ENCODE assay signal across 1 cellular context in genomic region chr11:12410006-12410728, GRCh38.
TF ChIP-seq lines count a peak whose summit lies in the region.

No MANE protein-coding gene starts in this region.

TF ChIP-seq in K562, 482 proteins besides CTCF, POLR2A, EP300 and RAD21 (continued from another document):
- TF ChIP-seq, protein P1, sequence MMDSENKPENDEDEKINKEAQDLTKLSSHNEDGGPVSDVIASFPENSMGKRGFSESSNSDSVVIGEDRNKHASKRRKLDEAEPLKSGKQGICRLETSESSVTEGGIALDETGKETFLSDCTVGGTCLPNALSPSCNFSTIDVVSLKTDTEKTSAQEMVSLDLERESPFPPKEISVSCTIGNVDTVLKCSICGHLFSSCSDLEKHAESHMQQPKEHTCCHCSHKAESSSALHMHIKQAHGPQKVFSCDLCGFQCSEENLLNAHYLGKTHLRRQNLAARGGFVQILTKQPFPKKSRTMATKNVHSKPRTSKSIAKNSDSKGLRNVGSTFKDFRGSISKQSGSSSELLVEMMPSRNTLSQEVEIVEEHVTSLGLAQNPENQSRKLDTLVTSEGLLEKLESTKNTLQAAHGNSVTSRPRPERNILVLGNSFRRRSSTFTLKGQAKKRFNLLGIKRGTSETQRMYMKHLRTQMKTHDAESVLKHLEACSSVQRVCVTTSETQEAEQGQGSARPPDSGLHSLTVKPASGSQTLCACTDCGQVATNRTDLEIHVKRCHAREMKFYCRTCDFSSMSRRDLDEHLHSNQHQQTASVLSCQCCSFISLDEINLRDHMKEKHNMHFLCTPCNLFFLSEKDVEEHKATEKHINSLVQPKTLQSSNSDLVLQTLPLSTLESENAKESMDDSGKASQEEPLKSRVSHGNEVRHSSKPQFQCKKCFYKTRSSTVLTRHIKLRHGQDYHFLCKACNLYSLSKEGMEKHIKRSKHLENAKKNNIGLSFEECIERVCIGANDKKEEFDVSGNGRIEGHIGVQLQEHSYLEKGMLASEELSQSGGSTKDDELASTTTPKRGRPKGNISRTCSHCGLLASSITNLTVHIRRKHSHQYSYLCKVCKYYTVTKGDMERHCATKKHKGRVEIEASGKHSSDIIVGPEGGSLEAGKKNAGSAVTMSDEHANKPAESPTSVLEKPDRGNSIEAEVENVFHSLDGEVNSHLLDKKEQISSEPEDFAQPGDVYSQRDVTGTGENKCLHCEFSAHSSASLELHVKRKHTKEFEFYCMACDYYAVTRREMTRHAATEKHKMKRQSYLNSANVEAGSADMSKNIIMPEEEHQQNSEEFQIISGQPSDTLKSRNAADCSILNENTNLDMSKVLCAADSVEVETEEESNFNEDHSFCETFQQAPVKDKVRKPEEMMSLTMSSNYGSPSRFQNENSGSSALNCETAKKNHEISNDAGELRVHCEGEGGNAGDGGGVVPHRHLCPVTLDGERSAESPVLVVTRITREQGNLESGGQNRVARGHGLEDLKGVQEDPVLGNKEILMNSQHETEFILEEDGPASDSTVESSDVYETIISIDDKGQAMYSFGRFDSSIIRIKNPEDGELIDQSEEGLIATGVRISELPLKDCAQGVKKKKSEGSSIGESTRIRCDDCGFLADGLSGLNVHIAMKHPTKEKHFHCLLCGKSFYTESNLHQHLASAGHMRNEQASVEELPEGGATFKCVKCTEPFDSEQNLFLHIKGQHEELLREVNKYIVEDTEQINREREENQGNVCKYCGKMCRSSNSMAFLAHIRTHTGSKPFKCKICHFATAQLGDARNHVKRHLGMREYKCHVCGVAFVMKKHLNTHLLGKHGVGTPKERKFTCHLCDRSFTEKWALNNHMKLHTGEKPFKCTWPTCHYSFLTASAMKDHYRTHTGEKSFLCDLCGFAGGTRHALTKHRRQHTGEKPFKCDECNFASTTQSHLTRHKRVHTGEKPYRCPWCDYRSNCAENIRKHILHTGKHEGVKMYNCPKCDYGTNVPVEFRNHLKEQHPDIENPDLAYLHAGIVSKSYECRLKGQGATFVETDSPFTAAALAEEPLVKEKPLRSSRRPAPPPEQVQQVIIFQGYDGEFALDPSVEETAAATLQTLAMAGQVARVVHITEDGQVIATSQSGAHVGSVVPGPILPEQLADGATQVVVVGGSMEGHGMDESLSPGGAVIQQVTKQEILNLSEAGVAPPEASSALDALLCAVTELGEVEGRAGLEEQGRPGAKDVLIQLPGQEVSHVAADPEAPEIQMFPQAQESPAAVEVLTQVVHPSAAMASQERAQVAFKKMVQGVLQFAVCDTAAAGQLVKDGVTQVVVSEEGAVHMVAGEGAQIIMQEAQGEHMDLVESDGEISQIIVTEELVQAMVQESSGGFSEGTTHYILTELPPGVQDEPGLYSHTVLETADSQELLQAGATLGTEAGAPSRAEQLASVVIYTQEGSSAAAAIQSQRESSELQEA (IDR thresholded peaks at IDR 0.05; ENCODE audit: low read depth) = no peak
- no peak for TF ChIP-seq TSHZ1 (CRISPR knock-in tag; IDR thresholded peaks at IDR 0.05)
- TF ChIP-seq, protein P2, sequence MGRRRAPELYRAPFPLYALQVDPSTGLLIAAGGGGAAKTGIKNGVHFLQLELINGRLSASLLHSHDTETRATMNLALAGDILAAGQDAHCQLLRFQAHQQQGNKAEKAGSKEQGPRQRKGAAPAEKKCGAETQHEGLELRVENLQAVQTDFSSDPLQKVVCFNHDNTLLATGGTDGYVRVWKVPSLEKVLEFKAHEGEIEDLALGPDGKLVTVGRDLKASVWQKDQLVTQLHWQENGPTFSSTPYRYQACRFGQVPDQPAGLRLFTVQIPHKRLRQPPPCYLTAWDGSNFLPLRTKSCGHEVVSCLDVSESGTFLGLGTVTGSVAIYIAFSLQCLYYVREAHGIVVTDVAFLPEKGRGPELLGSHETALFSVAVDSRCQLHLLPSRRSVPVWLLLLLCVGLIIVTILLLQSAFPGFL (CRISPR knock-in tag; IDR thresholded peaks at IDR 0.05) = no peak
- no peak for TF ChIP-seq KLF13 (tag; IDR thresholded peaks at IDR 0.05; ENCODE audit: borderline replicate concordance, low read depth)
- TF ChIP-seq HNRNPUL1 (IDR thresholded peaks at IDR 0.05; ENCODE audit: low read length) = no peak
- TF ChIP-seq, protein P3, sequence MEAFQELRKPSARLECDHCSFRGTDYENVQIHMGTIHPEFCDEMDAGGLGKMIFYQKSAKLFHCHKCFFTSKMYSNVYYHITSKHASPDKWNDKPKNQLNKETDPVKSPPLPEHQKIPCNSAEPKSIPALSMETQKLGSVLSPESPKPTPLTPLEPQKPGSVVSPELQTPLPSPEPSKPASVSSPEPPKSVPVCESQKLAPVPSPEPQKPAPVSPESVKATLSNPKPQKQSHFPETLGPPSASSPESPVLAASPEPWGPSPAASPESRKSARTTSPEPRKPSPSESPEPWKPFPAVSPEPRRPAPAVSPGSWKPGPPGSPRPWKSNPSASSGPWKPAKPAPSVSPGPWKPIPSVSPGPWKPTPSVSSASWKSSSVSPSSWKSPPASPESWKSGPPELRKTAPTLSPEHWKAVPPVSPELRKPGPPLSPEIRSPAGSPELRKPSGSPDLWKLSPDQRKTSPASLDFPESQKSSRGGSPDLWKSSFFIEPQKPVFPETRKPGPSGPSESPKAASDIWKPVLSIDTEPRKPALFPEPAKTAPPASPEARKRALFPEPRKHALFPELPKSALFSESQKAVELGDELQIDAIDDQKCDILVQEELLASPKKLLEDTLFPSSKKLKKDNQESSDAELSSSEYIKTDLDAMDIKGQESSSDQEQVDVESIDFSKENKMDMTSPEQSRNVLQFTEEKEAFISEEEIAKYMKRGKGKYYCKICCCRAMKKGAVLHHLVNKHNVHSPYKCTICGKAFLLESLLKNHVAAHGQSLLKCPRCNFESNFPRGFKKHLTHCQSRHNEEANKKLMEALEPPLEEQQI (IDR thresholded peaks at IDR 0.05) = no peak
- TF ChIP-seq FOXA1 (IDR thresholded peaks at IDR 0.05; ENCODE audit: borderline replicate concordance) = no peak
- no peak for TF ChIP-seq CSDE1 (IDR thresholded peaks at IDR 0.05)
- TF ChIP-seq NUFIP1 (IDR thresholded peaks at IDR 0.05; ENCODE audit: partially characterized antibody) = no peak
- no peak for TF ChIP-seq ZNF717 (CRISPR knock-in tag; IDR thresholded peaks at IDR 0.05)
- TF ChIP-seq, protein P4, sequence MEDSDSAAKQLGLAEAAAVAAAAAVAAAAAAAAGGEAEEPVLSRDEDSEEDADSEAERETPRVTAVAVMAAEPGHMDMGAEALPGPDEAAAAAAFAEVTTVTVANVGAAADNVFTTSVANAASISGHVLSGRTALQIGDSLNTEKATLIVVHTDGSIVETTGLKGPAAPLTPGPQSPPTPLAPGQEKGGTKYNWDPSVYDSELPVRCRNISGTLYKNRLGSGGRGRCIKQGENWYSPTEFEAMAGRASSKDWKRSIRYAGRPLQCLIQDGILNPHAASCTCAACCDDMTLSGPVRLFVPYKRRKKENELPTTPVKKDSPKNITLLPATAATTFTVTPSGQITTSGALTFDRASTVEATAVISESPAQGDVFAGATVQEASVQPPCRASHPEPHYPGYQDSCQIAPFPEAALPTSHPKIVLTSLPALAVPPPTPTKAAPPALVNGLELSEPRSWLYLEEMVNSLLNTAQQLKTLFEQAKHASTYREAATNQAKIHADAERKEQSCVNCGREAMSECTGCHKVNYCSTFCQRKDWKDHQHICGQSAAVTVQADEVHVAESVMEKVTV (CRISPR knock-in tag; IDR thresholded peaks at IDR 0.05) = no peak
- no peak for TF ChIP-seq YBX1 (IDR thresholded peaks at IDR 0.05)
